In the genomic region with DNA sequence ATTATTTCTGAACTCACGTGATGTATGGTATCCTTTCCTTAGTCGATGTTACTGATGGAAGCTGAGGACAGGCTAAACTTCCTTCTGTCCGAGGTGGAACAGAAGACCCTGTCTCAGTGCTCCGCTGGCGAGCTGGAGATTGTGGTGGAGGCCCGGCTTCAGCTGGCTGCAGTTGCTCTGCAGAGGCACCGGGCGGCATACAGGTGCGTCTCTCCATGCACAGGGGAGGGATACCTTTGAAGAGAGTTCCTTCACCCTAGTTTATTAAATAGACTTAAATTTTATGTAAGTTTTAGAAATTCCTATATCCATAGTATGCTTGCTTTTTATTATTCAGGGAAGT, we compare ENCODE assay signal across 8 cellular contexts.
DNase-seq lines count a peak whose midpoint lies in the region; ATAC-seq and TF ChIP-seq lines count a peak whose summit lies in the region.

No MANE protein-coding gene starts in this region.

- H3K4me3 Mint-ChIP-seq in neural crest cell: no peak overlapping the region

- H3K4me3 ChIP-seq in coronary artery: peak overlapping the region; percentile 60

- DNase-seq in DMS153 (lab: John Stamatoyannopoulos, UW) (peak; percentile 65), SHP77 treated with DMSO at 0.1 percent for 48 hours (lab: John Stamatoyannopoulos, UW) (peak; percentile 78), coronary artery (ENCODE audit: low spot score) (no peak), neural crest cell (ENCODE audit: low read depth, low spot score) (no peak), kidney tubule cell (ENCODE audit: low spot score) (no peak)
- no peak for DNase-seq in effector CD4-positive, alpha-beta T cell

- TF ChIP-seq CTCF in coronary artery (IDR thresholded peaks at IDR 0.05) (no peak), neural crest cell (conservative IDR thresholded peaks at IDR 0.05) (peak; percentile 19)

- H3K27ac ChIP-seq in coronary artery: no peak overlapping the region

- H3K9me3 Mint-ChIP-seq in neural crest cell: no peaks in the 10 kb centered on the region

- no peak overlapping the region for H3K27ac Mint-ChIP-seq in neural crest cell (ENCODE audit: unreplicated experiment)

- H3K27me3 Mint-ChIP-seq in neural crest cell (ENCODE audit: low read depth): no peaks in the 10 kb centered on the region

- no peaks in the 10 kb centered on the region for H3K36me3 Mint-ChIP-seq in neural crest cell (ENCODE audit: low read depth)

- H3K4me1 Mint-ChIP-seq in neural crest cell: no peaks in the 10 kb centered on the region

- ATAC-seq in GM19438 (IDR thresholded peaks at IDR 0.05; ENCODE audit: low read depth, unreplicated experiment) (peak; percentile 93), HG03378 (IDR thresholded peaks at IDR 0.05; ENCODE audit: unreplicated experiment) (peak; percentile 57)

Comparison
In these comparisons a context has a peak if more than half of its experiments do, and no peak if none do; other contexts are left out.
1. DNase-seq: peak in DMS153 (single experiment) and SHP77 treated with DMSO at 0.1 percent for 48 hours (single experiment); none in coronary artery (single experiment), neural crest cell (single experiment), kidney tubule cell (single experiment) and effector CD4-positive, alpha-beta T cell (single experiment).